ENCODE assay signal across 8 cellular contexts in the genomic region with DNA sequence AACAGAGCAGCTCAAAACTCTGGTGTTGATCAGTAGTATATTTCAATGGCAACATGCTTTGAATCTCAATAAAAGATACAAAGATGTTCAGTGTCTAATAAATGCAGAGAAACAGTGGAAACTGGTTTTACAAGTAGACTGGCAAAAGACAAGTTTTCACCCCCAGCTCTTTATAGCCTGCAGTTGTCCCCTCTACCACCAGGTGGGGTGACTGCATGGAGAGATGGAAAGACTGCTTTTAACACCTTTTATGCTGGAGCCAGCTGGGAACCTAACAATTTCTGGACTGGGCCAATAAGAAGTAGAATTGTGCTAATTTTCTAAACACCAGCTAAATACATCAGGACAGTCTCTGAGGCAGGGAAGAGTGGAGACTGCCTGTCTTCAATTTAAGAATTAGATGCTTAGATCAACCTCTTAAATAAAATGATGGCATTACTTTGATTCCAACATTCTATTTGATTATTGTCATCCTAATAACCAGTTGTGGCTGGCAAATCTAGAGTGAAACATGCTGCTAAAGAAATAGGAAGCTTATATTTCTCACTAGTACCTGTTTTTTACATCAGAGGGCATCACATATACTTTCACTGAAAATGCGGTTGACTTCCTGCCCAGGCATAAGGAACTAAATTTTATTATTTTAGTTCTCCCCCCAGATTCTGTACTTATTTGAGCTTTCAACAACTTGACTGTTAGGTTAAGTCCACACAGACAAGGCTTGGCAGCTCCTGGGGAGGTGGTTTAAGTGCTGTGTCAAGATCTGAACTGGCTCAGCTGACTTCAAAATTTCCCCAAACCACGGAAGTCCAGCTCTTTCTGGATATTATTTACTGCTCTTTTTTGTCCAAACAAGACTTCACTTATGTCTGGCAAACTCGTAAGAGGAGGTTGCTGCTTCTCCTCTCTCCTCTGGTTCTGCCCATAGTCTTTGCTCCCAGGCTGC.
DNase-seq lines count a peak whose midpoint lies in the region; ATAC-seq and TF ChIP-seq lines count a peak whose summit lies in the region.

No MANE protein-coding gene starts in this region.

- peaks cover 0 to 41% (median 39%) of the 10 kb centered on the region in 4 donors for H3K4me1 ChIP-seq in esophagus muscularis mucosa
- peaks cover 0 to 18% (median 2%) of the 10 kb centered on the region in 4 donors for H3K4me1 ChIP-seq in upper lobe of left lung

- WGBS in esophagus muscularis mucosa: 58% methylated on average over 3 of the region's 3 CpGs
- WGBS in upper lobe of left lung, 2 donors: 37 to 52% methylated on average over 3 of the region's 3 CpGs

- H3K4me3 ChIP-seq in esophagus muscularis mucosa (no peak overlapping the region), upper lobe of left lung (no peak overlapping the region)

- H3K36me3 Mint-ChIP-seq in activated CD8-positive, alpha-beta T cell treated with anti-CD3 and anti-CD28 coated beads, Interleukin-2, amount 10 ng/mL, durations not matched to agents 7 days and 5 days (ENCODE audit: low read depth): no peaks in the 10 kb centered on the region
- H3K36me3 Mint-ChIP-seq in nephron (ENCODE audit: low read depth): peaks cover 14% of the 10 kb centered on the region

- H3K27me3 Mint-ChIP-seq in activated CD8-positive, alpha-beta T cell treated with anti-CD3 and anti-CD28 coated beads, Interleukin-2, amount 10 ng/mL, durations not matched to agents 7 days and 5 days (ENCODE audit: low read depth): peaks cover 10% of the 10 kb centered on the region
- H3K27me3 Mint-ChIP-seq in nephron (ENCODE audit: low read depth): no peaks in the 10 kb centered on the region

- CTCF ChIA-PET in activated CD8-positive, alpha-beta T cell treated with anti-CD3 and anti-CD28 coated beads, Interleukin-2, amount 10 ng/mL, durations not matched to agents 7 days and 5 days (lab: Charles Lee): interaction anchor here (0.6 to 3.4 kb wide), 25 partner anchors 10 to 592 kb away, joined by 3 to 50 read pairs (median 3); no protein-coding TSS in a partner anchor

- no peak overlapping the region for H3K4me3 Mint-ChIP-seq in activated CD8-positive, alpha-beta T cell treated with anti-CD3 and anti-CD28 coated beads, Interleukin-2, amount 10 ng/mL, durations not matched to agents 7 days and 5 days
- H3K4me3 Mint-ChIP-seq in nephron: no peak overlapping the region

- intact Hi-C loops in esophagus muscularis mucosa (cut with DNase I): loop anchor here (2.0 kb wide), 1 partner anchor 69 kb away; no protein-coding TSS in a partner anchor

- H3K27ac ChIP-seq in esophagus muscularis mucosa (replicated peaks in 1 of 4): no peak overlapping the region
- H3K27ac ChIP-seq in upper lobe of left lung: no peak overlapping the region

- H3K27me3 ChIP-seq in esophagus muscularis mucosa (no peaks in the 10 kb centered on the region), upper lobe of left lung (no peaks in the 10 kb centered on the region)

- no peak overlapping the region for H3K27ac Mint-ChIP-seq in activated CD8-positive, alpha-beta T cell treated with anti-CD3 and anti-CD28 coated beads, Interleukin-2, amount 10 ng/mL, durations not matched to agents 7 days and 5 days
- no peak overlapping the region for H3K27ac Mint-ChIP-seq in nephron

- TF ChIP-seq POLR2A in esophagus muscularis mucosa (IDR thresholded peaks at IDR 0.05; ENCODE audit: low read depth) (no peak), upper lobe of left lung (IDR thresholded peaks at IDR 0.05) (no peak)

- ATAC-seq in HG02798 (IDR thresholded peaks at IDR 0.05; ENCODE audit: poor library complexity, unreplicated experiment) (peak; percentile 77), upper lobe of left lung (ENCODE audit: low FRiP score in 2 of 2) (peak; percentile 75 to 83)
- ATAC-seq in activated CD8-positive, alpha-beta T cell treated with anti-CD3 and anti-CD28 coated beads, Interleukin-2, amount 10 ng/mL, durations not matched to agents 7 days and 5 days: no peak

- H3K9me3 Mint-ChIP-seq in activated CD8-positive, alpha-beta T cell treated with anti-CD3 and anti-CD28 coated beads, Interleukin-2, amount 10 ng/mL, durations not matched to agents 7 days and 5 days (ENCODE audit: insufficient read depth): no peaks in the 10 kb centered on the region
- peaks cover 8% of the 10 kb centered on the region for H3K9me3 Mint-ChIP-seq in nephron

- TF ChIP-seq CTCF in esophagus muscularis mucosa (IDR thresholded peaks at IDR 0.05) (peak; percentile 87 to 93 (median 88)), nephron (IDR thresholded peaks at IDR 0.05; ENCODE audit: unreplicated experiment in 3 of 3) (peak; percentile 82 to 84 (median 83)), upper lobe of left lung (IDR thresholded peaks at IDR 0.05) (peak; percentile 30 to 75 (median 66))

- H3K9me3 ChIP-seq in esophagus muscularis mucosa (peaks cover 0 to 6% (median 0%) of the 10 kb centered on the region in 4 donors), upper lobe of left lung (peaks cover 0 to 5% (median 2%) of the 10 kb centered on the region in 4 donors)

- H3K36me3 ChIP-seq in esophagus muscularis mucosa (peaks cover 0 to 6% (median 0%) of the 10 kb centered on the region in 4 donors), upper lobe of left lung (no peaks in the 10 kb centered on the region)

- no peaks in the 10 kb centered on the region for H3K4me1 Mint-ChIP-seq in activated CD8-positive, alpha-beta T cell treated with anti-CD3 and anti-CD28 coated beads, Interleukin-2, amount 10 ng/mL, durations not matched to agents 7 days and 5 days (ENCODE audit: low read depth)
- H3K4me1 Mint-ChIP-seq in nephron: peaks cover 31% of the 10 kb centered on the region

- DNase-seq in activated T-cell treated with anti-CD3 and anti-CD28 coated beads for 24 hours (ENCODE audit: low read depth): peak; percentile 12
- no peak for DNase-seq in activated T-cell treated with anti-CD3 and anti-CD28 coated beads, Interleukin-2, amount 50 U/mL, for 1 hour
- DNase-seq in NCI-H2171 treated with DMSO at 0.1 percent for 48 hours (lab: John Stamatoyannopoulos, UW): peak; percentile 44
- peak; percentile 65 for DNase-seq in activated CD8-positive, alpha-beta T cell treated with anti-CD3 and anti-CD28 coated beads, Interleukin-2, amount 10 ng/mL, durations not matched to agents 7 days and 5 days
- DNase-seq in esophagus muscularis mucosa (ENCODE audit: extremely low spot score): no peak
- DNase-seq in upper lobe of left lung: peak in 1 of 2 donors; percentile 57

- POLR2A ChIA-PET in activated CD8-positive, alpha-beta T cell treated with anti-CD3 and anti-CD28 coated beads, Interleukin-2, amount 10 ng/mL, durations not matched to agents 7 days and 5 days (lab: Charles Lee): no interaction called here

- TF ChIP-seq EP300 in esophagus muscularis mucosa (IDR thresholded peaks at IDR 0.05) (no peak), upper lobe of left lung (IDR thresholded peaks at IDR 0.05) (no peak)

Comparison
In these comparisons a context has a peak if more than half of its experiments do, and no peak if none do; other contexts are left out.
1. DNase-seq: peak in activated T-cell treated with anti-CD3 and anti-CD28 coated beads for 24 hours (single experiment), NCI-H2171 treated with DMSO at 0.1 percent for 48 hours (single experiment) and activated CD8-positive, alpha-beta T cell treated with anti-CD3 and anti-CD28 coated beads, Interleukin-2, amount 10 ng/mL, durations not matched to agents 7 days and 5 days (single experiment); none in activated T-cell treated with anti-CD3 and anti-CD28 coated beads, Interleukin-2, amount 50 U/mL, for 1 hour (single experiment) and esophagus muscularis mucosa (single experiment).
2. Peak in every context shown above with its lines, with median percentiles within 50 percentile points of each other: CTCF ChIP-seq.